Comparison of ENCODE assay signal across 9 cellular contexts in genomic region chr9:114662081-114662989, GRCh38. TPM values are rescaled to one million over a fixed set of nuclear protein-coding genes. Genes with fewer than 3 reads are reported as not detected.
DNase-seq lines count a peak whose midpoint lies in the region; ATAC-seq and TF ChIP-seq lines count a peak whose summit lies in the region.
"Had no signal": no experiment of that assay in that cellular context is flagged by ENCODE, and none has a peak within 500 bp of the region (broad histone marks: within the 10 kb centered on the region; RNA-seq: fewer than 3 reads in every experiment).

No MANE protein-coding gene starts in this region.

- TF ChIP-seq CTCF in Calu3 (IDR thresholded peaks at IDR 0.05; ENCODE audit: unreplicated experiment) (peak; percentile 75), VCaP (conservative IDR thresholded peaks at IDR 0.05) (peak; percentile 88)

- CTCF ChIA-PET in Calu3 (lab: Charles Lee): no interaction called here

- peak; percentile 81 for ATAC-seq in GM21381 (IDR thresholded peaks at IDR 0.05; ENCODE audit: unreplicated experiment)
- ATAC-seq in left colon: peak; percentile 78

- no peak overlapping the region for H3K4me3 ChIP-seq in Jurkat, Clone E6-1 (ENCODE audit: low read length)

- DNase-seq in Calu3 (peak; percentile 64), T47D (ENCODE audit: low read depth in 1 of 2, low spot score in 1 of 2) (peak; percentile 64 to 66), left colon (peak in 1 of 2 donors; percentile 49), cerebellar nuclear complex (lab: John Stamatoyannopoulos, UW) (no peak)
- DNase-seq in Jurkat, Clone E6-1 (ENCODE audit: low read depth, low spot score): peak; percentile 26
- peak in 2 of 3 donors; percentile 53 to 70 for DNase-seq in stimulated activated CD4-positive, alpha-beta T cell treated with anti-CD3 and anti-CD28 coated beads, TNF-alpha, amount 100 ng/mL, for 48 hours (ENCODE audit: low read depth in 3 of 3)

- intact Hi-C loops in Calu3 (cut with micrococcal nuclease; ENCODE audit: unreplicated experiment) (loop anchor here (1.0 to 5.0 kb wide), 2 partner anchors 250 to 352 kb away; no protein-coding TSS in a partner anchor), left colon (cut with DNase I, micrococcal nuclease) (no loop called here)

- H3K27me3 Mint-ChIP-seq in Calu3 (ENCODE audit: unreplicated experiment): peaks cover 15% of the 10 kb centered on the region

- in situ Hi-C loops in T47D (cut with HindIII; ENCODE audit: low pct_unique_long_range_greater_than_20kb, low sequenced_read_pairs): no loop called here

- no peaks in the 10 kb centered on the region for H3K9me3 Mint-ChIP-seq in Calu3 (ENCODE audit: low read depth, unreplicated experiment)

- no TSS peak for BruUV-seq in Calu3 (replicated peaks; lab: Mats Ljungman, UMichigan)

- H3K27ac Mint-ChIP-seq in Calu3 (ENCODE audit: unreplicated experiment): no peak overlapping the region

- no peak overlapping the region for H3K27ac ChIP-seq in VCaP

- H3K4me3 Mint-ChIP-seq in Calu3 (ENCODE audit: low read depth, unreplicated experiment): no peak overlapping the region

- no peaks in the 10 kb centered on the region for H3K4me1 Mint-ChIP-seq in Calu3 (ENCODE audit: low read depth, unreplicated experiment)

- no peaks in the 10 kb centered on the region for H3K36me3 Mint-ChIP-seq in Calu3 (ENCODE audit: insufficient read depth, unreplicated experiment)

RNA-seq across cellular contexts. Expression of gene TEX53, which starts 4.7 kb away (rescaled TPM):
- total RNA-seq in Calu3 (2022): not detected in 2 replicates
- polyA plus RNA-seq in Jurkat, Clone E6-1 (2012; ENCODE audit: insufficient read depth, insufficient read length): not detected
- total RNA-seq in left colon: not detected
- total RNA-seq: T-helper 2 cell treated with Interferon-gamma antibody and Interleukin-4, amounts not matched to agents 100 ng/mL and 5 ng/mL, for 36 hours had no signal

RNA-seq across cellular contexts. Expression of gene TEX48, which starts 19.7 kb away (rescaled TPM):
- not detected in 2 replicates for total RNA-seq in Calu3 (2022)
- not detected for polyA plus RNA-seq in Jurkat, Clone E6-1 (2012; ENCODE audit: insufficient read depth, insufficient read length)
- not detected for total RNA-seq in left colon
- total RNA-seq: T-helper 2 cell treated with Interferon-gamma antibody and Interleukin-4, amounts not matched to agents 100 ng/mL and 5 ng/mL, for 36 hours had no signal

RNA-seq across cellular contexts. Expression of gene TMEM268, which starts 51.2 kb away (rescaled TPM):
- total RNA-seq in Calu3 (2022): 6.2 and 7.0 TPM in 2 replicates
- polyA plus RNA-seq in Jurkat, Clone E6-1 (2012; ENCODE audit: insufficient read depth, insufficient read length): 23.8 TPM
- total RNA-seq in left colon: 1 to 10 TPM; 6.8 to 9.4 TPM

Comparison
In these comparisons a context has a peak if more than half of its experiments do, and no peak if none do; other contexts are left out.
1. DNase-seq: peak in Calu3 (single experiment), Jurkat, Clone E6-1 (single experiment), T47D (2 of 2) and stimulated activated CD4-positive, alpha-beta T cell treated with anti-CD3 and anti-CD28 coated beads, TNF-alpha, amount 100 ng/mL, for 48 hours (2 of 3); none in cerebellar nuclear complex (0 of 2).